ENCODE assay signal across 20 cellular contexts in genomic region chr5:169767938-169768337, GRCh38.
DNase-seq lines count a peak whose midpoint lies in the region; ATAC-seq and TF ChIP-seq lines count a peak whose summit lies in the region.
"Had no signal": no experiment of that assay in that cellular context is flagged by ENCODE, and none has a peak within 500 bp of the region (broad histone marks: within the 10 kb centered on the region; RNA-seq: fewer than 3 reads in every experiment).

No MANE protein-coding gene starts in this region.

- H3K4me3 ChIP-seq in right cardiac atrium (ENCODE audit: low read length), result no peak overlapping the region
- H3K4me3 ChIP-seq: A549, lower lobe of right lung had no signal

- no peak overlapping the region for H3K27ac Mint-ChIP-seq in WTC11
- no peak overlapping the region for H3K27ac Mint-ChIP-seq in type B pancreatic cell
- H3K27ac Mint-ChIP-seq: activated CD4-positive, alpha-beta T cell treated with anti-CD3 and anti-CD28 coated beads for 36 hours had no signal

- CTCF ChIA-PET in WTC11 (lab: Charles Lee), result interaction anchor here (1.4 kb wide), 1 partner anchor 213 kb away, joined by 3 read pairs; the partner anchor contains the start of gene INSYN2B

- H3K4me3 Mint-ChIP-seq in WTC11, result no peak overlapping the region
- H3K4me3 Mint-ChIP-seq in type B pancreatic cell, result no peak overlapping the region
- H3K4me3 Mint-ChIP-seq: activated CD4-positive, alpha-beta T cell treated with anti-CD3 and anti-CD28 coated beads for 36 hours; effector memory CD8-positive, alpha-beta T cell; naive B cell had no signal

- peaks cover 3% of the 10 kb centered on the region for H3K4me1 ChIP-seq in right cardiac atrium (ENCODE audit: control insufficient read depth, insufficient read depth, low read length)
- H3K4me1 ChIP-seq: A549, lower lobe of right lung had no signal

- peak; percentile 70 for DNase-seq in Right ventricle myocardium inferior (ENCODE audit: missing footprints)
- no peak for DNase-seq in cardiac septum (ENCODE audit: low spot score)
- DNase-seq in WTC11 (ENCODE audit: low spot score), result no peak
- peak in 1 of 3 donors; percentile 64 for DNase-seq in right cardiac atrium
- no peak for DNase-seq in NCI-H1694 (lab: John Stamatoyannopoulos, UW)
- no peak for DNase-seq in type B pancreatic cell (ENCODE audit: extremely low spot score, unreplicated experiment)
- DNase-seq in anterior cingulate cortex (lab: John Stamatoyannopoulos, UW), result no peak
- DNase-seq: activated CD4-positive, alpha-beta T cell treated with anti-CD3 and anti-CD28 coated beads for 36 hours; effector memory CD8-positive, alpha-beta T cell; EL; glutamatergic neuron; lower lobe of right lung; naive B cell; NCI-H1930; NCI-H226; NK-92 treated with Interleukin-12 subunit alpha and Interleukin-12 subunit beta, amount 100 ng/mL, for 24 hours; stimulated activated CD8-positive, alpha-beta memory T cell treated with anti-CD3 and anti-CD28 coated beads, Interleukin-4, amount 100 ng/mL, for 48 hours had no signal

- no peaks in the 10 kb centered on the region for H3K27me3 ChIP-seq in right cardiac atrium (ENCODE audit: control insufficient read depth, insufficient read depth)

- H3K27me3 Mint-ChIP-seq in WTC11 (ENCODE audit: low read depth), result no peaks in the 10 kb centered on the region
- H3K27me3 Mint-ChIP-seq in type B pancreatic cell, result peaks cover 31% of the 10 kb centered on the region
- H3K27me3 Mint-ChIP-seq: activated CD4-positive, alpha-beta T cell treated with anti-CD3 and anti-CD28 coated beads for 36 hours; effector memory CD8-positive, alpha-beta T cell; naive B cell had no signal

- ATAC-seq in Right ventricle myocardium inferior (peak; percentile 69), WTC11 (peak; percentile 40), right cardiac atrium (peak; percentile 45 to 62), HG02852 (IDR thresholded peaks at IDR 0.05; ENCODE audit: unreplicated experiment) (no peak)
- ATAC-seq: A549; activated CD4-positive, alpha-beta T cell treated with anti-CD3 and anti-CD28 coated beads for 36 hours; activated naive CD4-positive, alpha-beta T cell treated with anti-CD3 and anti-CD28 coated beads, Interleukin-2, amount 50 U/mL, for 72 hours; effector memory CD8-positive, alpha-beta T cell; lower lobe of right lung had no signal

- no peak overlapping the region for H3K27ac ChIP-seq in right cardiac atrium (ENCODE audit: low read length)
- H3K27ac ChIP-seq: A549, lower lobe of right lung had no signal

- POLR2A ChIA-PET in WTC11 (lab: Charles Lee), result interaction anchor here (1.2 kb wide), 1 partner anchor 104 kb away, joined by 4 read pairs; no protein-coding TSS in a partner anchor

- TF ChIP-seq CTCF in WTC11 (IDR thresholded peaks at IDR 0.05) (no peak), type B pancreatic cell (conservative IDR thresholded peaks at IDR 0.05) (no peak)

- intact Hi-C loops in Right ventricle myocardium inferior (cut with DNase I) (no loop called here), cardiac septum (cut with DNase I) (no loop called here), right cardiac atrium (cut with DNase I) (no loop called here)

- H3K36me3 Mint-ChIP-seq in WTC11, result no peaks in the 10 kb centered on the region
- H3K36me3 Mint-ChIP-seq in type B pancreatic cell, result no peaks in the 10 kb centered on the region

- H3K4me1 Mint-ChIP-seq in WTC11, result peaks cover 22% of the 10 kb centered on the region
- peaks cover 9% of the 10 kb centered on the region for H3K4me1 Mint-ChIP-seq in type B pancreatic cell (ENCODE audit: unreplicated experiment)

- H3K9me3 ChIP-seq in right cardiac atrium (ENCODE audit: control insufficient read depth, low read length), result no peaks in the 10 kb centered on the region
- H3K9me3 ChIP-seq: A549, lower lobe of right lung had no signal

- WGBS in right cardiac atrium, result 67% methylated on average over 6 of the region's 6 CpGs

- H3K9me3 Mint-ChIP-seq in WTC11 (peaks cover 6% of the 10 kb centered on the region), type B pancreatic cell (peaks cover 4% of the 10 kb centered on the region)
- H3K9me3 Mint-ChIP-seq: activated naive CD4-positive, alpha-beta T cell treated with anti-CD3 and anti-CD28 coated beads, Interleukin-2, amount 50 U/mL, for 72 hours had no signal

TF ChIP-seq in WTC11, 78 proteins besides CTCF, POLR2A, EP300 and RAD21:
- TF ChIP-seq, protein P1, sequence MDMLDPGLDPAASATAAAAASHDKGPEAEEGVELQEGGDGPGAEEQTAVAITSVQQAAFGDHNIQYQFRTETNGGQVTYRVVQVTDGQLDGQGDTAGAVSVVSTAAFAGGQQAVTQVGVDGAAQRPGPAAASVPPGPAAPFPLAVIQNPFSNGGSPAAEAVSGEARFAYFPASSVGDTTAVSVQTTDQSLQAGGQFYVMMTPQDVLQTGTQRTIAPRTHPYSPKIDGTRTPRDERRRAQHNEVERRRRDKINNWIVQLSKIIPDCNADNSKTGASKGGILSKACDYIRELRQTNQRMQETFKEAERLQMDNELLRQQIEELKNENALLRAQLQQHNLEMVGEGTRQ (CRISPR knock-in tag; IDR thresholded peaks at IDR 0.05), result peak; percentile 43; the same call in 1 of the 2 replicates
- TF ChIP-seq NFYB (CRISPR knock-in tag; conservative IDR thresholded peaks at IDR 0.05; ENCODE audit: low read depth) (peak; percentile 45; the same call in 1 of the 2 replicates), MYBL2 (CRISPR knock-in tag; IDR thresholded peaks at IDR 0.05) (no peak), USF1 (CRISPR knock-in tag; IDR thresholded peaks at IDR 0.05) (peak; percentile 61; the same call in 1 of the 2 replicates)
- TF ChIP-seq, protein P2, sequence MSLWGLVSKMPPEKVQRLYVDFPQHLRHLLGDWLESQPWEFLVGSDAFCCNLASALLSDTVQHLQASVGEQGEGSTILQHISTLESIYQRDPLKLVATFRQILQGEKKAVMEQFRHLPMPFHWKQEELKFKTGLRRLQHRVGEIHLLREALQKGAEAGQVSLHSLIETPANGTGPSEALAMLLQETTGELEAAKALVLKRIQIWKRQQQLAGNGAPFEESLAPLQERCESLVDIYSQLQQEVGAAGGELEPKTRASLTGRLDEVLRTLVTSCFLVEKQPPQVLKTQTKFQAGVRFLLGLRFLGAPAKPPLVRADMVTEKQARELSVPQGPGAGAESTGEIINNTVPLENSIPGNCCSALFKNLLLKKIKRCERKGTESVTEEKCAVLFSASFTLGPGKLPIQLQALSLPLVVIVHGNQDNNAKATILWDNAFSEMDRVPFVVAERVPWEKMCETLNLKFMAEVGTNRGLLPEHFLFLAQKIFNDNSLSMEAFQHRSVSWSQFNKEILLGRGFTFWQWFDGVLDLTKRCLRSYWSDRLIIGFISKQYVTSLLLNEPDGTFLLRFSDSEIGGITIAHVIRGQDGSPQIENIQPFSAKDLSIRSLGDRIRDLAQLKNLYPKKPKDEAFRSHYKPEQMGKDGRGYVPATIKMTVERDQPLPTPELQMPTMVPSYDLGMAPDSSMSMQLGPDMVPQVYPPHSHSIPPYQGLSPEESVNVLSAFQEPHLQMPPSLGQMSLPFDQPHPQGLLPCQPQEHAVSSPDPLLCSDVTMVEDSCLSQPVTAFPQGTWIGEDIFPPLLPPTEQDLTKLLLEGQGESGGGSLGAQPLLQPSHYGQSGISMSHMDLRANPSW (CRISPR knock-in tag; conservative IDR thresholded peaks at IDR 0.05; ENCODE audit: low read depth), result no peak
